Comparison of ENCODE assay signal across 19 cellular contexts in the genomic region with DNA sequence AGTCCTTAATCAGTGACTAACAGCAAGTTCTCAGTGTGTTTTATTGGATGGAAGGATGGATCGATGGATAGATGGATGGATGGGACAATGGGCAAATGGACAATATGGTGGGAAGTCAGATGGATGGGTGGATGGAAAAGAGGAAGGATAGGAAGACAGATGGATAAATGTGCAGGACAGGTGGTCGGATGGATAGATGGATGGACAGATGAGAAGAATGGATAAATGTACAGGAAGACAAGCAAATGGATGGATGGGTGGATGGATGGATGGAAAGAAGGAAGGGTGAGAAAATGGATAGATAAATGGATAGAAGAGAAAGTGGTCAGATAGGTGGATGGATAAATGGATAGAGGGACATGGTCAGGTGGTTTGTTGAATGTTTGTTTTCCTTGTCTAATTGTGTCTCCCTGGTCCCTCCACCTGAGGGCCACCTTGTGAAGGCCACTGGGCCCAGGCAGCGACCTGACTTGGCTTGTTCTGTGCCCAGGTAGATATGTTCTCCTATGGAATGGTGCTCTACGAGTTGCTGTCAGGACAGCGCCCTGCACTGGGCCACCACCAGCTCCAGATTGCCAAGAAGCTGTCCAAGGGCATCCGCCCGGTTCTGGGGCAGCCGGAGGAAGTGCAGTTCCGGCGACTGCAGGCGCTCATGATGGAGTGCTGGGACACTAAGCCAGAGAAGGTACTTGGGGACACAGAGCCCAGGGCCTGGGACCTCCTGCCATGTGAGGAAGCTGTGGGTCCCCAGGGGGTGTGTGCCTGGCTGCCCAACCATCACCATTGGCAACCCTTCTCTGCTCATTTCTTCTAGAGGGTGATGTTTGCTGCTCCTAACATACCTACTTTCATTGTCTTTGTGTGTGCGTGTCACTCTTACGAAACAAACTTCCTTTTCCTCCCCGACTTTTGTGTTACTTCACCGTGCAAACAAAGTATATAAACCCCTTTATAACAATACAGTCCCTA.
DNase-seq lines count a peak whose midpoint lies in the region; ATAC-seq and TF ChIP-seq lines count a peak whose summit lies in the region.
"Had no signal": no experiment of that assay in that cellular context is flagged by ENCODE, and none has a peak within 500 bp of the region (broad histone marks: within the 10 kb centered on the region; RNA-seq: fewer than 3 reads in every experiment).

No MANE protein-coding gene starts in this region.

- no peak overlapping the region for H2BK20ac ChIP-seq in H9 (ENCODE audit: low read depth, low read length, poor library complexity, severe bottlenecking)

- H4K91ac ChIP-seq in H9 (ENCODE audit: insufficient read length, low read depth, low read length), result no peak overlapping the region

- peak; percentile 23; the same call in 2 of the 3 replicates for TF ChIP-seq CTCF in H9 (conservative IDR thresholded peaks at IDR 0.05)
- no peak for TF ChIP-seq CTCF in coronary artery (IDR thresholded peaks at IDR 0.05)

- H3K14ac ChIP-seq in H9 (ENCODE audit: insufficient read depth, low read length), result no peak overlapping the region

- peaks cover 14 to 18% (median 15%) of the 10 kb centered on the region in 3 experiments for H3K36me3 Mint-ChIP-seq in H9 (ENCODE audit: insufficient read depth in 1 of 3, low read depth in 3 of 3)

- TF ChIP-seq POLR2A in GM18505 (IDR thresholded peaks at IDR 0.05; ENCODE audit: borderline replicate concordance, extremely low read depth, insufficient read depth, insufficient read length), result no peak

- H3K27me3 ChIP-seq in BLaER1 treated with 17β-estradiol and CSF1 and Interleukin-3, amounts not matched to agents 10 nM and 100 nM, result peaks cover 0 to 54% (median 10%) of the 10 kb centered on the region in 11 experiments; a peak in 15 of 22 replicates
- H3K27me3 ChIP-seq in H9 (ENCODE audit: insufficient read depth, low read length), result no peaks in the 10 kb centered on the region
- H3K27me3 ChIP-seq: left lung had no signal

- no peak overlapping the region for H3K9ac ChIP-seq in BLaER1 treated with 17β-estradiol and CSF1 and Interleukin-3, amounts not matched to agents 10 nM and 100 nM
- H3K9ac ChIP-seq in H9 (ENCODE audit: extremely low read depth, insufficient read length, low read length), result no peak overlapping the region

- H4K5ac ChIP-seq in H9 (ENCODE audit: insufficient read length, low read depth, low read length), result no peak overlapping the region

- no peak overlapping the region for H3K27ac Mint-ChIP-seq in H9

- no peak overlapping the region for H3T11ph ChIP-seq in H9 (ENCODE audit: low read length)

- no peak overlapping the region for H2BK15ac ChIP-seq in H9 (ENCODE audit: low read depth, low read length)

- DNase-seq in H9 (no peak), coronary artery (ENCODE audit: low spot score) (peak; percentile 35), lung microvascular endothelial cell (ENCODE audit: low read depth in 2 of 2) (peak; percentile 46 to 52), 8988T (no peak), activated T-cell treated with anti-CD3 and anti-CD28 coated beads for 4 hours (no peak), amniotic stem cell (lab: John Stamatoyannopoulos, UW) (no peak)
- DNase-seq: activated gamma-delta T cell treated with Interleukin-2 at 50 U/mL for 16 hours; KG1; naive B cell; NCI-H1417 treated with DMSO at 0.1 percent for 48 hours; NCI-H2171 treated with DMSO at 0.1 percent for 48 hours; NCI-H748 treated with DMSO at 0.1 percent for 48 hours; psoas muscle; stimulated activated CD4-positive, alpha-beta T cell treated with anti-CD3 and anti-CD28 coated beads, Interleukin-12 subunit alpha, Interleukin-12 subunit beta, amount 100 ng/mL, for 4 hours; T-helper 1 cell; WERI-Rb-1 had no signal

- H3K79me1 ChIP-seq in H9 (ENCODE audit: insufficient read depth, low read depth, low read length, poor library complexity, severe bottlenecking), result no peaks in the 10 kb centered on the region

- H4K20me1 ChIP-seq in BLaER1 treated with 17β-estradiol and CSF1 and Interleukin-3, amounts not matched to agents 10 nM and 100 nM, result peaks cover 0 to 10% (median 0%) of the 10 kb centered on the region in 11 experiments; a peak in 3 of 22 replicates
- no peaks in the 10 kb centered on the region for H4K20me1 ChIP-seq in H9 (ENCODE audit: control insufficient read depth, insufficient read depth, insufficient read length)

- H3K23ac ChIP-seq in H9 (ENCODE audit: insufficient read length, low read depth, low read length), result no peak overlapping the region

- peaks cover 8 to 31% (median 26%) of the 10 kb centered on the region in 10 experiments for H3K4me1 ChIP-seq in BLaER1 treated with 17β-estradiol and CSF1 and Interleukin-3, amounts not matched to agents 10 nM and 100 nM
- no peaks in the 10 kb centered on the region for H3K4me1 ChIP-seq in H9 (ENCODE audit: insufficient read depth, low read length)
- H3K4me1 ChIP-seq: psoas muscle had no signal

- H3K4ac ChIP-seq in H9 (ENCODE audit: low read depth, low read length), result no peak overlapping the region

- no peak overlapping the region for H2BK120ac ChIP-seq in H9 (ENCODE audit: low read depth, low read length, poor library complexity, severe bottlenecking)

- H2BK12ac ChIP-seq in H9 (ENCODE audit: insufficient read length, low read depth, low read length), result no peak overlapping the region

- peaks cover 10% of the 10 kb centered on the region for H3K27me3 Mint-ChIP-seq in H9 (ENCODE audit: low read depth)
- H3K27me3 Mint-ChIP-seq: naive B cell had no signal

- no peak overlapping the region for H2BK5ac ChIP-seq in H9 (ENCODE audit: insufficient read length, low read length)

- H3K27ac ChIP-seq in BLaER1 treated with 17β-estradiol and CSF1 and Interleukin-3, amounts not matched to agents 10 nM and 100 nM, result peak overlapping the region in 1 of 11 experiments; percentile 29; a peak in 2 of 22 replicates
- H3K27ac ChIP-seq in H9 (ENCODE audit: insufficient read length, low read depth, low read length), result no peak overlapping the region
- no peak overlapping the region for H3K27ac ChIP-seq in coronary artery
- H3K27ac ChIP-seq: psoas muscle, WERI-Rb-1 had no signal

- H3K18ac ChIP-seq in H9 (ENCODE audit: insufficient read length, low read depth, low read length), result no peak overlapping the region

- WGBS in H9 (ENCODE audit: extremely low coverage, insufficient read length, low lambda C conversion rate), result no CpG with 5 or more reads among the region's 15 CpGs

- no peak overlapping the region for H3K4me3 ChIP-seq in BLaER1 treated with 17β-estradiol and CSF1 and Interleukin-3, amounts not matched to agents 10 nM and 100 nM
- H3K4me3 ChIP-seq in coronary artery, result no peak overlapping the region
- H3K4me3 ChIP-seq: left lung, psoas muscle had no signal

- H2AFZ ChIP-seq in H9 (ENCODE audit: low read length), result no peak overlapping the region

- H3K79me2 ChIP-seq in H9 (ENCODE audit: insufficient read depth, low read length), result no peaks in the 10 kb centered on the region

- peak overlapping the region; percentile 24 to 76 (median 69) for H3K4me2 ChIP-seq in BLaER1 treated with 17β-estradiol and CSF1 and Interleukin-3, amounts not matched to agents 10 nM and 100 nM
- no peak overlapping the region for H3K4me2 ChIP-seq in H9 (ENCODE audit: insufficient read depth, insufficient read length, low read length)

- peaks cover 0 to 5% (median 0%) of the 10 kb centered on the region in 11 experiments; a peak in 1 of 22 replicates for H3K36me3 ChIP-seq in BLaER1 treated with 17β-estradiol and CSF1 and Interleukin-3, amounts not matched to agents 10 nM and 100 nM
- H3K36me3 ChIP-seq: WERI-Rb-1 had no signal

- H3K56ac ChIP-seq in H9 (ENCODE audit: insufficient read length, low read depth, low read length), result no peak overlapping the region

- H3K4me3 Mint-ChIP-seq in H9, result no peak overlapping the region
- H3K4me3 Mint-ChIP-seq: naive B cell had no signal

- H3K9me3 Mint-ChIP-seq in H9, result peaks cover 14 to 19% of the 10 kb centered on the region in 2 experiments
- H3K9me3 Mint-ChIP-seq: naive B cell had no signal

- no peaks in the 10 kb centered on the region; a peak in 1 of 22 replicates for H3K9me3 ChIP-seq in BLaER1 treated with 17β-estradiol and CSF1 and Interleukin-3, amounts not matched to agents 10 nM and 100 nM (replicated peaks in 1 of 11)
- H3K9me3 ChIP-seq in H9 (ENCODE audit: control insufficient read depth, low read depth, low read length), result no peaks in the 10 kb centered on the region
- H3K9me3 ChIP-seq: left lung, psoas muscle had no signal

- no peaks in the 10 kb centered on the region for H3K23me2 ChIP-seq in H9 (ENCODE audit: insufficient read length, low read depth, low read length, poor library complexity, severe bottlenecking)

- H4K8ac ChIP-seq in H9 (replicated peaks; ENCODE audit: insufficient read length, low read depth, low read length), result no peak overlapping the region

- no peak overlapping the region for H2AK5ac ChIP-seq in H9 (ENCODE audit: insufficient read length, low read length)

- peaks cover 18 to 37% of the 10 kb centered on the region in 2 experiments for H3K4me1 Mint-ChIP-seq in H9
- H3K4me1 Mint-ChIP-seq: naive B cell had no signal

- no peak for ATAC-seq in GM18505 (IDR thresholded peaks at IDR 0.05; ENCODE audit: unreplicated experiment)
- ATAC-seq: left lung, psoas muscle had no signal

Comparison
In these comparisons a context has a peak if more than half of its experiments do, and no peak if none do; other contexts are left out.
1. DNase-seq: peak in coronary artery (single experiment) and lung microvascular endothelial cell (2 of 2); none in H9 (single experiment), 8988T (single experiment), activated T-cell treated with anti-CD3 and anti-CD28 coated beads for 4 hours (single experiment) and amniotic stem cell (single experiment).